1 cellular context compared by ENCODE assay signal in the genomic region with DNA sequence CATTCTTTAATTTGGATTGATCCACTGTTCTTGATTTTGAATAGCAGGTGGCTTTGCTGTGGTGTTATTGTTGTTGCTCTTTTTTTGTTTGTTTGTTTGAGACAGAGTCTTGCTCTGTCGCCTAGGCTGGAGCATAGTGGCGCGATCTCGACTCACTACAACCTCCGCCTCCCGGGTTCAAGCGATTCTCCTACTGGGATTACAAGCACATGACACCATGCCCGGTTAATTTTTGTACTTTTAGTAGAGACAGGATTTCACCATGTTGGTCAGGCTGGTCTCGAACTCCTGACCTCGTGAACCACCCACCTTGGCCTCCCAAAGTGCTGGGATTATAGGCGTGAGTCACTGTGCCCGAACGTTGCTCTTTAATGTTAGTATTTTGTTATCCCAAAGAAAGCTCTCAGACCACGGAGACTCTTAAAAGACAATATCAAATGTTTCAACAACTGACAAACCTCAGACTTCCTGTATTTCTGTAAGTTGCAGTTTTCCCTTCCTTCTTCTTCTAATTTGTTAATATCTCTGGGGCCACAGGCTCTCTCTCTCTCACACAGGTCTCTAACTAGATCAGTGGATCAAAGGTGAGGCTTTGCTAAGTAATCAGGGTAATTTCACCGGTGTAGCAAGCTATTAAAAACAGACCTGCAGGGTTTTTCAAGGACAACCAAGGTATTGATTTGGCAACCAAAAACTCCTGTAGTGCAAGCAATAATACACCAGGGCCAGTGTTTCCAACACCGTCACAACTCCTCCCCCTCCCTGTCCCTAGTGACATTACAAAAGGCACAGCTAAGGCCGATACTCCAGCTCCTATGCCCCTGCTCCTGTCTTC.
TF ChIP-seq lines count a peak whose summit lies in the region.

No MANE protein-coding gene starts in this region.

TF ChIP-seq in HepG2, 621 proteins besides CTCF, POLR2A, EP300 and RAD21 (continued from another document and continues in another):
- TF ChIP-seq ZNF557 (CRISPR knock-in tag; IDR thresholded peaks at IDR 0.05) (no peak; the same call in 1 of the 2 replicates), NFYC (CRISPR knock-in tag; IDR thresholded peaks at IDR 0.05) (no peak), SP140L (CRISPR knock-in tag; IDR thresholded peaks at IDR 0.05; ENCODE audit: borderline replicate concordance) (no peak), ZNF660 (CRISPR knock-in tag; IDR thresholded peaks at IDR 0.05; ENCODE audit: borderline replicate concordance, low read depth) (no peak), PHF5A (CRISPR knock-in tag; IDR thresholded peaks at IDR 0.05; ENCODE audit: low read depth, unreplicated experiment) (peak; percentile 86), ZNF777 (CRISPR knock-in tag; IDR thresholded peaks at IDR 0.05) (no peak), CENPT (CRISPR knock-in tag; IDR thresholded peaks at IDR 0.05; ENCODE audit: low read depth) (no peak), MTF1 (CRISPR knock-in tag; IDR thresholded peaks at IDR 0.05) (no peak), NCOA5 (CRISPR knock-in tag; IDR thresholded peaks at IDR 0.05) (no peak), IRX3 (CRISPR knock-in tag; IDR thresholded peaks at IDR 0.05; ENCODE audit: borderline replicate concordance, low read depth) (no peak), ZFP82 (CRISPR knock-in tag; IDR thresholded peaks at IDR 0.05; ENCODE audit: borderline replicate concordance) (peak; percentile 52; the same call in 1 of the 2 replicates), ERF (CRISPR knock-in tag; IDR thresholded peaks at IDR 0.05) (peak; percentile 84; the same call in 1 of the 2 replicates), ZNF274 (CRISPR knock-in tag; IDR thresholded peaks at IDR 0.05) (no peak), SOX5 (CRISPR knock-in tag; IDR thresholded peaks at IDR 0.05; ENCODE audit: borderline replicate concordance) (no peak), ZNF530 (CRISPR knock-in tag; IDR thresholded peaks at IDR 0.05; ENCODE audit: low read depth) (no peak), KDM5B (CRISPR knock-in tag; IDR thresholded peaks at IDR 0.05; ENCODE audit: borderline replicate concordance) (0 out of 2 replicates have a peak, but pooled peaks have one; percentile 42), MEIS2 (CRISPR knock-in tag; IDR thresholded peaks at IDR 0.05) (no peak), CBX5 (CRISPR knock-in tag; IDR thresholded peaks at IDR 0.05; ENCODE audit: borderline replicate concordance) (peak; percentile 39; the same call in 1 of the 2 replicates), ZNF180 (CRISPR knock-in tag; IDR thresholded peaks at IDR 0.05; ENCODE audit: borderline replicate concordance, low read depth) (no peak), ZNF44 (CRISPR knock-in tag; IDR thresholded peaks at IDR 0.05) (0 out of 2 replicates have a peak, but pooled peaks have one; percentile 18), ZNF24 (IDR thresholded peaks at IDR 0.05) (peak; percentile 69; the same call in 1 of the 2 replicates), ZNF136 (CRISPR knock-in tag; IDR thresholded peaks at IDR 0.05; ENCODE audit: low read depth) (no peak), RBAK (CRISPR knock-in tag; IDR thresholded peaks at IDR 0.05) (no peak), ARNT (IDR thresholded peaks at IDR 0.05) (no peak), ZNF564 (CRISPR knock-in tag; IDR thresholded peaks at IDR 0.05) (no peak), DZIP1 (CRISPR knock-in tag; IDR thresholded peaks at IDR 0.05) (no peak), KLF16 (CRISPR knock-in tag; IDR thresholded peaks at IDR 0.05) (peak in 1 of 2 experiments; percentile 86; a peak in 2 of 4 replicates), ATM (IDR thresholded peaks at IDR 0.05; ENCODE audit: borderline replicate concordance) (no peak), ZNF790 (CRISPR knock-in tag; IDR thresholded peaks at IDR 0.05; ENCODE audit: borderline replicate concordance) (no peak), FOXO4 (CRISPR knock-in tag; conservative IDR thresholded peaks at IDR 0.05) (no peak), GLI4 (CRISPR knock-in tag; IDR thresholded peaks at IDR 0.05; ENCODE audit: borderline replicate concordance) (peak; percentile 48; the same call in 1 of the 2 replicates), ADNP (CRISPR knock-in tag; IDR thresholded peaks at IDR 0.05) (peak; percentile 98), RFX3 (CRISPR knock-in tag; IDR thresholded peaks at IDR 0.05) (no peak; the same call in 1 of the 2 replicates), ZNF570 (CRISPR knock-in tag; IDR thresholded peaks at IDR 0.05; ENCODE audit: borderline replicate concordance) (no peak), RELA (CRISPR knock-in tag; IDR thresholded peaks at IDR 0.05) (no peak), GTF3A (CRISPR knock-in tag; conservative IDR thresholded peaks at IDR 0.05) (no peak), FLYWCH1 (CRISPR knock-in tag; IDR thresholded peaks at IDR 0.05) (no peak), SIN3A (IDR thresholded peaks at IDR 0.05; ENCODE audit: borderline replicate concordance, low read depth, low read length) (0 out of 2 replicates have a peak, but pooled peaks have one; percentile 37), RFX5 (IDR thresholded peaks at IDR 0.05; ENCODE audit: low read depth, low read length) (no peak), ZNF629 (CRISPR knock-in tag; conservative IDR thresholded peaks at IDR 0.05) (peak; percentile 50; the same call in 1 of the 2 replicates), KDM1A (CRISPR knock-in tag; IDR thresholded peaks at IDR 0.05) (peak; percentile 89), RFX1 (IDR thresholded peaks at IDR 0.05) (no peak), HOMEZ (CRISPR knock-in tag; IDR thresholded peaks at IDR 0.05; ENCODE audit: low read depth) (peak; percentile 82; the same call in 1 of the 2 replicates), DBP (CRISPR knock-in tag; IDR thresholded peaks at IDR 0.05; ENCODE audit: not compliant biosample characterization) (peak; percentile 16), ZNF205 (CRISPR knock-in tag; IDR thresholded peaks at IDR 0.05) (peak; percentile 63; the same call in 1 of the 2 replicates), ARID2 (CRISPR knock-in tag; IDR thresholded peaks at IDR 0.05; ENCODE audit: borderline replicate concordance) (no peak)
- TF ChIP-seq, protein P1, sequence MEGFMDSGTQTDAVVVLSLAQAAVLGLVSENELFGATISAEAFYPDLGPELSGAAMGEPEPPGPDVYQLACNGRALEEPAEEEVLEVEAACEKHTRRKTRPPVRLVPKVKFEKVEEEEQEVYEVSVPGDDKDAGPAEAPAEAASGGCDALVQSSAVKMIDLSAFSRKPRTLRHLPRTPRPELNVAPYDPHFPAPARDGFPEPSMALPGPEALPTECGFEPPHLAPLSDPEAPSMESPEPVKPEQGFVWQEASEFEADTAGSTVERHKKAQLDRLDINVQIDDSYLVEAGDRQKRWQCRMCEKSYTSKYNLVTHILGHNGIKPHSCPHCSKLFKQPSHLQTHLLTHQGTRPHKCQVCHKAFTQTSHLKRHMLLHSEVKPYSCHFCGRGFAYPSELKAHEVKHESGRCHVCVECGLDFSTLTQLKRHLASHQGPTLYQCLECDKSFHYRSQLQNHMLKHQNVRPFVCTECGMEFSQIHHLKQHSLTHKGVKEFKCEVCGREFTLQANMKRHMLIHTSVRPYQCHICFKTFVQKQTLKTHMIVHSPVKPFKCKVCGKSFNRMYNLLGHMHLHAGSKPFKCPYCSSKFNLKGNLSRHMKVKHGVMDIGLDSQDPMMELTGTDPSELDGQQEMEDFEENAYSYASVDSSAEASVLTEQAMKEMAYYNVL (CRISPR knock-in tag; IDR thresholded peaks at IDR 0.05; ENCODE audit: borderline replicate concordance) = peak; percentile 82
- TF ChIP-seq, protein P2, sequence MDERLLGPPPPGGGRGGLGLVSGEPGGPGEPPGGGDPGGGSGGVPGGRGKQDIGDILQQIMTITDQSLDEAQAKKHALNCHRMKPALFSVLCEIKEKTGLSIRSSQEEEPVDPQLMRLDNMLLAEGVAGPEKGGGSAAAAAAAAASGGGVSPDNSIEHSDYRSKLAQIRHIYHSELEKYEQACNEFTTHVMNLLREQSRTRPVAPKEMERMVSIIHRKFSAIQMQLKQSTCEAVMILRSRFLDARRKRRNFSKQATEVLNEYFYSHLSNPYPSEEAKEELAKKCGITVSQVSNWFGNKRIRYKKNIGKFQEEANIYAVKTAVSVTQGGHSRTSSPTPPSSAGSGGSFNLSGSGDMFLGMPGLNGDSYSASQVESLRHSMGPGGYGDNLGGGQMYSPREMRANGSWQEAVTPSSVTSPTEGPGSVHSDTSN (CRISPR knock-in tag; IDR thresholded peaks at IDR 0.05) = no peak
- TF ChIP-seq, protein P3, sequence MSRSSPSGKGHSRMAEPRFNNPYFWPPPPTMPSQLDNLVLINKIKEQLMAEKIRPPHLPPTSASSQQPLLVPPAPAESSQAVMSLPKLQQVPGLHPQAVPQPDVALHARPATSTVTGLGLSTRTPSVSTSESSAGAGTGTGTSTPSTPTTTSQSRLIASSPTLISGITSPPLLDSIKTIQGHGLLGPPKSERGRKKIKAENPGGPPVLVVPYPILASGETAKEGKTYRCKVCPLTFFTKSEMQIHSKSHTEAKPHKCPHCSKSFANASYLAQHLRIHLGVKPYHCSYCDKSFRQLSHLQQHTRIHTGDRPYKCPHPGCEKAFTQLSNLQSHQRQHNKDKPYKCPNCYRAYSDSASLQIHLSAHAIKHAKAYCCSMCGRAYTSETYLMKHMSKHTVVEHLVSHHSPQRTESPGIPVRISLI (CRISPR knock-in tag; IDR thresholded peaks at IDR 0.05; ENCODE audit: borderline replicate concordance) = peak; percentile 84; the same call in 1 of the 2 replicates
- TF ChIP-seq, protein P4, sequence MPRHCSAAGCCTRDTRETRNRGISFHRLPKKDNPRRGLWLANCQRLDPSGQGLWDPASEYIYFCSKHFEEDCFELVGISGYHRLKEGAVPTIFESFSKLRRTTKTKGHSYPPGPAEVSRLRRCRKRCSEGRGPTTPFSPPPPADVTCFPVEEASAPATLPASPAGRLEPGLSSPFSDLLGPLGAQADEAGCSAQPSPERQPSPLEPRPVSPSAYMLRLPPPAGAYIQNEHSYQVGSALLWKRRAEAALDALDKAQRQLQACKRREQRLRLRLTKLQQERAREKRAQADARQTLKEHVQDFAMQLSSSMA (CRISPR knock-in tag; IDR thresholded peaks at IDR 0.05) = 0 out of 2 replicates have a peak, but pooled peaks have one; percentile 21
